ENCODE assay signal across 8 cellular contexts in the genomic region with DNA sequence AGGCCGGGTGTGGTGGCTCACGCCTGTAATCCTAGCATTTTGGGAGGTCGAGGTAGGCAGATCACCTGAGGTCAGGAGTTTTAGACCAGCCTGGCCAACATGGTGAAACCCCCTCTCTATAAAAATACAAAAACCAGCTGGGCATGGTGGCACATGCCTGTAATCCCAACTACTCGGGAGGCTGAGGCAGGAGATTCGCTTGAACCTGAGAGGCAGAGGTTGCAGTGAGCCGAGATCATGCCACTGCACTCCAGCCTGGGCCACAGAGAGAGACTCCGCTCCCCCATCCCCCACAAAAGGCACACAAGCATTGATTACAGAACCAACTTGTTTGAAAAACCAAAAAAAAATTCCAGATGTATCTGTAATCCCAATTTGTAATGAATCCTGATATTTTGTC. TPM values are rescaled to one million over a fixed set of nuclear protein-coding genes. Genes with fewer than 3 reads are reported as not detected.
A peak's percentile ranks its signal among the peaks of the same experiment; 100 is the strongest.
DNase-seq lines count a peak whose midpoint lies in the region; ATAC-seq, FAIRE-seq and TF ChIP-seq lines count a peak whose summit lies in the region.
"Not testable (repeated sequence)": the region's sequence is repeated elsewhere in the genome, so short reads cannot be mapped to it uniquely, and the experiment has no call there.

No MANE protein-coding gene starts in this region.

- not testable (repeated sequence) for H3K4me3 ChIP-seq in KMS-11 (IDR thresholded peaks at IDR 0.05; ENCODE audit: insufficient read depth, low read depth, low read length)
- H3K4me3 ChIP-seq in GM12878 = peak overlapping the region; percentile 82
- H3K4me3 ChIP-seq in esophagus muscularis mucosa = peak overlapping the region; percentile 69 to 95 (median 94)
- H3K4me3 ChIP-seq in left lung = peak overlapping the region; percentile 80 to 86
- H3K4me3 ChIP-seq in osteoblast (ENCODE audit: insufficient read depth, low read length) = peak overlapping the region; percentile 76
- peak overlapping the region; percentile 88 to 98 for H3K4me3 ChIP-seq in testis

- not testable (repeated sequence) for H3K36me3 ChIP-seq in KMS-11 (ENCODE audit: insufficient read depth); esophagus muscularis mucosa; osteoblast (ENCODE audit: insufficient read depth, low read length); testis (ENCODE audit: low read depth, missing control alignments)
- H3K36me3 ChIP-seq in GM12878 (ENCODE audit: control insufficient read depth in 2 of 2, insufficient read depth in 2 of 2, low read length in 1 of 2) (peaks cover 2 to 11% of the 10 kb centered on the region in 2 experiments), left lung (peaks cover 0 to 13% of the 10 kb centered on the region in 2 donors)

- TF ChIP-seq POLR2A in GM12878 (IDR thresholded peaks at IDR 0.05; ENCODE audit: low read depth, low read length); esophagus muscularis mucosa (IDR thresholded peaks at IDR 0.05; ENCODE audit: low read depth); testis (IDR thresholded peaks at IDR 0.05): not testable (repeated sequence)

- under 1% methylated on average over 7 of the region's 7 CpGs for WGBS in GM12878 (ENCODE audit: insufficient coverage, insufficient replicate concordance, low lambda C conversion rate, missing lambda C conversion rate)
- WGBS in esophagus muscularis mucosa = 77% methylated on average over 6 of the region's 7 CpGs
- 16 to 36% methylated on average over 7 of the region's 7 CpGs for WGBS in testis, 2 donors

- POLR2A ChIA-PET in activated B cell treated with CpG ODN at 0.5 μM for 24 hours (lab: Charles Lee) = interaction anchor here (0.6 to 4.3 kb wide), 14 partner anchors 8 to 156 kb away, joined by 3 to 113 read pairs (median 4); no protein-coding TSS in a partner anchor
- POLR2A ChIA-PET in GM12878 (lab: Charles Lee) = interaction anchor here (0.6 to 2.1 kb wide), 7 partner anchors 9 to 145 kb away, joined by 3 to 10 read pairs (median 4); no protein-coding TSS in a partner anchor

- H3K27ac Mint-ChIP-seq in CD14-positive monocyte = peak overlapping the region in 6 of 7 donors; percentile 91 to 98 (median 98)
- peak overlapping the region; percentile 97 for H3K27ac Mint-ChIP-seq in activated B cell treated with CpG ODN at 0.5 μM for 24 hours

- BruUV-seq in GM12878 (replicated peaks; lab: Mats Ljungman, UMichigan) = not testable (repeated sequence)

- H2AFZ ChIP-seq in KMS-11 (ENCODE audit: low read depth); GM12878 (ENCODE audit: control insufficient read depth, low read depth, low read length): not testable (repeated sequence)
- H2AFZ ChIP-seq in osteoblast (ENCODE audit: low read length) = peak overlapping the region; percentile 42

- not testable (repeated sequence) for H3K27me3 ChIP-seq in KMS-11 (ENCODE audit: insufficient read depth, low read depth); GM12878 (replicated peaks in 1 of 2; ENCODE audit: control insufficient read depth in 2 of 2, insufficient read depth in 2 of 2, low read length in 1 of 2); esophagus muscularis mucosa; left lung; osteoblast (ENCODE audit: insufficient read depth, low read length); testis

- H3K4me2 ChIP-seq in KMS-11 (peak overlapping the region; percentile 93), GM12878 (ENCODE audit: control insufficient read depth, insufficient read depth) (peak overlapping the region; percentile 98), osteoblast (ENCODE audit: insufficient read depth, low read length) (peak overlapping the region; percentile 88)

- not testable (repeated sequence) for H3K9me3 Mint-ChIP-seq in CD14-positive monocyte, activated B cell treated with CpG ODN at 0.5 μM for 24 hours

- peaks cover 46 to 50% of the 10 kb centered on the region in 2 donors for H3K36me3 Mint-ChIP-seq in CD14-positive monocyte
- peaks cover 62% of the 10 kb centered on the region for H3K36me3 Mint-ChIP-seq in activated B cell treated with CpG ODN at 0.5 μM for 24 hours (ENCODE audit: low read depth)

- SMC1A ChIA-PET in GM12878 (lab: Charles Lee; ENCODE audit: uncharacterized antibody, unreplicated experiment) = interaction anchor here (0.7 to 2.0 kb wide), 7 partner anchors 10 to 156 kb away, joined by 3 to 8 read pairs (median 3); no protein-coding TSS in a partner anchor

- not testable (repeated sequence) for FAIRE-seq in GM12878 (lab: Jason Lieb, UNC)

- H3K27ac ChIP-seq in KMS-11 (peak overlapping the region; percentile 92), GM12878 (ENCODE audit: control insufficient read depth, insufficient read depth) (peak overlapping the region; percentile 60), esophagus muscularis mucosa (replicated peaks in 1 of 4) (peak overlapping the region; percentile 98 to 100 (median 98)), left lung (peak overlapping the region; percentile 92 to 98), osteoblast (ENCODE audit: low read depth, low read length) (peak overlapping the region; percentile 42), testis (peak overlapping the region; percentile 85 to 96)

- peaks cover 64% of the 10 kb centered on the region for H3K4me1 Mint-ChIP-seq in CD14-positive monocyte
- H3K4me1 Mint-ChIP-seq in activated B cell treated with CpG ODN at 0.5 μM for 24 hours = peaks cover 69% of the 10 kb centered on the region

- not testable (repeated sequence) for H3K27me3 Mint-ChIP-seq in CD14-positive monocyte (ENCODE audit: low read depth in 3 of 3); activated B cell treated with CpG ODN at 0.5 μM for 24 hours

- not testable (repeated sequence) for H3K9me3 ChIP-seq in GM12878 (replicated peaks; ENCODE audit: control insufficient read depth, insufficient read depth, low read length); esophagus muscularis mucosa; left lung; osteoblast (ENCODE audit: low read depth, low read length); testis

- TF ChIP-seq EP300 in GM12878 (IDR thresholded peaks at IDR 0.05; ENCODE audit: borderline replicate concordance in 1 of 2, control insufficient read depth in 1 of 2, low read depth in 2 of 2, low read length in 2 of 2); esophagus muscularis mucosa (IDR thresholded peaks at IDR 0.05): not testable (repeated sequence)

- CTCF ChIA-PET in activated B cell treated with CpG ODN at 0.5 μM for 24 hours (lab: Charles Lee) (interaction anchor here (0.6 to 2.0 kb wide), 5 partner anchors 9 to 142 kb away, joined by 3 to 8 read pairs (median 5); no protein-coding TSS in a partner anchor), GM12878 (lab: Yijun Ruan, JAX) (interaction anchor here (0.8 to 1.1 kb wide), 7 partner anchors 8 to 113 kb away, joined by 3 to 5 read pairs (median 3); no protein-coding TSS in a partner anchor)

- H3K4me1 ChIP-seq in KMS-11 (ENCODE audit: low read depth, poor library complexity, severe bottlenecking) = peaks cover 61% of the 10 kb centered on the region
- H3K4me1 ChIP-seq in GM12878 (ENCODE audit: control insufficient read depth, insufficient read depth, low read length) = peaks cover 39% of the 10 kb centered on the region
- peaks cover 46 to 67% (median 63%) of the 10 kb centered on the region in 4 donors for H3K4me1 ChIP-seq in esophagus muscularis mucosa
- peaks cover 25 to 55% of the 10 kb centered on the region in 2 donors for H3K4me1 ChIP-seq in left lung
- peaks cover 46% of the 10 kb centered on the region for H3K4me1 ChIP-seq in osteoblast (ENCODE audit: insufficient read depth, low read length)
- H3K4me1 ChIP-seq in testis = peaks cover 33% of the 10 kb centered on the region

- in situ Hi-C loops in GM12878 (cut with MboI) = not testable (repeated sequence)

- H4K20me1 ChIP-seq in KMS-11 (ENCODE audit: insufficient read depth) = peaks cover 56% of the 10 kb centered on the region
- not testable (repeated sequence) for H4K20me1 ChIP-seq in GM12878 (ENCODE audit: control insufficient read depth, insufficient read depth); osteoblast (ENCODE audit: insufficient read depth, low read length)

- not testable (repeated sequence) for TF ChIP-seq RAD21 in GM12878 (IDR thresholded peaks at IDR 0.05; ENCODE audit: insufficient read depth, low read depth, low read length)

- H3K79me2 ChIP-seq in KMS-11 (ENCODE audit: insufficient read depth, low read depth) (peaks cover 62% of the 10 kb centered on the region), GM12878 (ENCODE audit: control insufficient read depth, insufficient read depth, low read length) (peaks cover 63% of the 10 kb centered on the region), osteoblast (ENCODE audit: insufficient read depth, low read length) (peaks cover 60% of the 10 kb centered on the region)

- peak overlapping the region; percentile 86; the same call in 1 of the 2 replicates for H3K9ac ChIP-seq in KMS-11
- peak overlapping the region; percentile 85 for H3K9ac ChIP-seq in GM12878 (ENCODE audit: control insufficient read depth, insufficient read depth, low read length)

- TF ChIP-seq CTCF in CD14-positive monocyte (IDR thresholded peaks at IDR 0.05); KMS-11 (conservative IDR thresholded peaks at IDR 0.05; ENCODE audit: low read depth, low read length); activated B cell treated with CpG ODN at 0.5 μM for 24 hours (IDR thresholded peaks at IDR 0.05); GM12878 (IDR thresholded peaks at IDR 0.05 in 2 of 3, conservative IDR thresholded peaks at IDR 0.05 in 1 of 3; ENCODE audit: control insufficient read depth in 2 of 3, extremely low read depth in 1 of 3, insufficient read depth in 1 of 3, low read depth in 3 of 3, low read length in 3 of 3); esophagus muscularis mucosa (IDR thresholded peaks at IDR 0.05); left lung (IDR thresholded peaks at IDR 0.05); osteoblast (IDR thresholded peaks at IDR 0.05; ENCODE audit: extremely low read depth, low read depth, low read length); testis (IDR thresholded peaks at IDR 0.05): not testable (repeated sequence)

- intact Hi-C loops in CD14-positive monocyte (cut with micrococcal nuclease) (loop anchor here (5.0 kb wide), 2 partner anchors 35 to 55 kb away; no protein-coding TSS in a partner anchor), activated B cell treated with CpG ODN at 0.5 μM for 24 hours (cut with micrococcal nuclease) (loop anchor here (1.0 to 5.0 kb wide), 4 partner anchors 8 to 290 kb away; no protein-coding TSS in a partner anchor), GM12878 (cut with micrococcal nuclease; ENCODE audit: unreplicated experiment) (loop anchor here (5.0 to 10.0 kb wide), 5 partner anchors 115 to 342 kb away; no protein-coding TSS in a partner anchor), esophagus muscularis mucosa (cut with DNase I) (loop anchor here (2.0 kb wide), 1 partner anchor 110 kb away; no protein-coding TSS in a partner anchor), testis (cut with DNase I; ENCODE audit: low total_unique reads) (loop anchor here (10.0 kb wide), 1 partner anchor 112 kb away; no protein-coding TSS in a partner anchor)
- intact Hi-C loops in left lung (cut with DNase I) = not testable (repeated sequence)

- RAD21 ChIA-PET in GM12878 (lab: Charles Lee; ENCODE audit: unreplicated experiment) = interaction anchor here (0.9 to 1.5 kb wide), 5 partner anchors 10 to 94 kb away, joined by 3 to 7 read pairs (median 4); no protein-coding TSS in a partner anchor

- not testable (repeated sequence) for DNase-seq in CD14-positive monocyte (ENCODE audit: low spot score); activated B cell treated with CpG ODN at 0.5 μM for 24 hours; GM12878 (ENCODE audit: low read depth, low spot score); esophagus muscularis mucosa (ENCODE audit: extremely low spot score); left lung; osteoblast (ENCODE audit: insufficient read length, low spot score, missing footprints)
- DNase-seq in testis = peak; percentile 45

- not testable (repeated sequence) for ATAC-seq in activated B cell treated with CpG ODN at 0.5 μM for 24 hours (ENCODE audit: low read depth); GM12878; left lung

- peak overlapping the region; percentile 99 to 100 for H3K4me3 Mint-ChIP-seq in CD14-positive monocyte
- H3K4me3 Mint-ChIP-seq in activated B cell treated with CpG ODN at 0.5 μM for 24 hours = peak overlapping the region; percentile 100

RNA-seq across cellular contexts. Expression of a gene that starts 2.4 kb away (rescaled TPM):
- polyA plus RNA-seq in CD14-positive monocyte (10 to 100 TPM; 86.3 to 95.8 TPM), GM12878 (2011; rRNA removed) (93.4 and 128 TPM in 2 replicates), GM12878 (2014; fragmentation: Illumina TruSeq; extraction: Trizol) (141 and 160 TPM in 2 replicates), GM12878 (2014; fragmentation: Nextera tagmentation; extraction: Ambion mirVana) (10 to 100 TPM; 79.1 to 98.6 TPM), GM12878 (2014; rRNA removed) (162 and 171 TPM in 2 replicates), GM12878 (2016; fragmentation: Nextera tagmentation; extraction: Ambion mirVana) (100 to 1,000 TPM; 277 to 282 TPM), testis (ENCODE audit: insufficient read depth, low read depth, low replicate concordance) (129 TPM)
- total RNA-seq in activated B cell treated with CpG ODN at 0.5 μM for 24 hours (488 and 489 TPM in 2 replicates), GM12878 (2014; rRNA removed) (189 and 200 TPM in 2 replicates), GM12878 (2014; rRNA removed; fragmentation: Illumina TruSeq; extraction: Trizol) (155 and 160 TPM in 2 replicates), GM12878 (2021) (248 and 249 TPM in 2 replicates), esophagus muscularis mucosa (100 to 1,000 TPM; 205 to 226 (median 212) TPM), left lung (100 to 1,000 TPM; 315 to 328 TPM), osteoblast (69.8 and 89.4 TPM in 2 replicates), testis (100 to 1,000 TPM; 164 to 199 TPM)
- 54.4 and 55.1 TPM in 2 replicates for total RNA-seq in GM12878 (2013; cell fraction: nucleolus; rRNA removed)
- 148 TPM for polyA plus RNA-seq in GM12878 (2011; ENCODE audit: low read depth)
- 112 and 120 TPM in 2 replicates for polyA plus RNA-seq in GM12878 (2011; cell fraction: cytosol; rRNA removed)
- polyA plus RNA-seq in GM12878 (2011; cell fraction: nucleus; rRNA removed) = 120 and 221 TPM in 2 replicates
- polyA plus RNA-seq in GM12878 (2012) = 164 and 171 TPM in 2 replicates
- polyA minus RNA-seq in GM12878 (2011; rRNA and poly(A)+ RNA removed) = 93.4 and 100 TPM in 2 replicates
- 46.6 and 47.4 TPM in 2 replicates for polyA minus RNA-seq in GM12878 (2011; cell fraction: cytosol; rRNA and poly(A)+ RNA removed)
- 24.4 and 59.1 TPM in 2 replicates for polyA minus RNA-seq in GM12878 (2011; cell fraction: nucleus; rRNA and poly(A)+ RNA removed)

Comparison
In these comparisons a context has a peak if more than half of its experiments do, and no peak if none do; other contexts are left out.
1. H3K27ac ChIP-seq: peak in every context shown above with its lines; median percentile 98 in esophagus muscularis mucosa; 95 in left lung; 92 in KMS-11; 90 in testis; 60 in GM12878; 42 in osteoblast.